In the genomic region with DNA sequence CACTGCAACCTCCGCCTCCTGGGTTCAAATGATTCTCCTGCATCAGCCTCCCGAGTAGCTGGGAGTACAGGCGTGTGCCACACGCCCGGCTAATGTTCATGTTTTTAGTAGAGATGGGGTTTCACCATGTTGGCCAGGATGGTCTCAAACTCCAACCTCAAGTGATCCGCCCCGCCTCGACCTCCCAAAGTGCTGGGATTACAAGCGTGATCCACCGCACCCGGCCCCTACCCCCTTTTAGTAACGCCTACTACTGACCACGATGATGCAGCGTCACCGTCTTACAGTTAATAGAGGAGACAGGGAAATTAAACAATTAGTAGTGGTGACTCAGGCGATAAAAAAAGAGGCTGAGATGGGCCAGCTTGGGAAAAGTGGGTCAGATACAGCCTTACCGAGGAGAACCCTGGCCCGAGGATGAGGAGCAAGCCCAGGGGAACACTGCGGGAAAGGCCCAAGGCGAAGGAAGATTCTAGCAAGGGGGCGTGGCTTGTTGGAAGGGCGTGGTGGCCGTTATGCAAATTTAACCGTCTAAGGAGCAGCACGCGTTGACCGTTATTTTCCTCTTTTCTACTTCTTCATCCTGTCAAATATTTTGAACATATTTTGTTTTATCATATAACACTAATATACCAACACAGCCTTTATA, we compare ENCODE assay signal across 1 cellular context.
TF ChIP-seq lines count a peak whose summit lies in the region.

No MANE protein-coding gene starts in this region.

TF ChIP-seq in H1, 55 proteins besides CTCF, POLR2A, EP300 and RAD21:
- TF ChIP-seq, protein P1, sequence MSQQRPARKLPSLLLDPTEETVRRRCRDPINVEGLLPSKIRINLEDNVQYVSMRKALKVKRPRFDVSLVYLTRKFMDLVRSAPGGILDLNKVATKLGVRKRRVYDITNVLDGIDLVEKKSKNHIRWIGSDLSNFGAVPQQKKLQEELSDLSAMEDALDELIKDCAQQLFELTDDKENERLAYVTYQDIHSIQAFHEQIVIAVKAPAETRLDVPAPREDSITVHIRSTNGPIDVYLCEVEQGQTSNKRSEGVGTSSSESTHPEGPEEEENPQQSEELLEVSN (IDR thresholded peaks at IDR 0.05), result no peak
- no peak for TF ChIP-seq CEBPB (IDR thresholded peaks at IDR 0.05; ENCODE audit: low read depth, low read length)
- no peak for TF ChIP-seq SP2 (IDR thresholded peaks at IDR 0.05; ENCODE audit: low read length)
- no peak for TF ChIP-seq MAFK (IDR thresholded peaks at IDR 0.05; ENCODE audit: low read depth, low read length)
- TF ChIP-seq EGR1 (IDR thresholded peaks at IDR 0.05; ENCODE audit: borderline replicate concordance, low read depth, low read length), result no peak
- TF ChIP-seq BACH1 (IDR thresholded peaks at IDR 0.05; ENCODE audit: low read length), result no peak
- TF ChIP-seq YY1 (IDR thresholded peaks at IDR 0.05; ENCODE audit: low read depth, low read length), result no peak
- TF ChIP-seq, protein P2, sequence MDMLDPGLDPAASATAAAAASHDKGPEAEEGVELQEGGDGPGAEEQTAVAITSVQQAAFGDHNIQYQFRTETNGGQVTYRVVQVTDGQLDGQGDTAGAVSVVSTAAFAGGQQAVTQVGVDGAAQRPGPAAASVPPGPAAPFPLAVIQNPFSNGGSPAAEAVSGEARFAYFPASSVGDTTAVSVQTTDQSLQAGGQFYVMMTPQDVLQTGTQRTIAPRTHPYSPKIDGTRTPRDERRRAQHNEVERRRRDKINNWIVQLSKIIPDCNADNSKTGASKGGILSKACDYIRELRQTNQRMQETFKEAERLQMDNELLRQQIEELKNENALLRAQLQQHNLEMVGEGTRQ (IDR thresholded peaks at IDR 0.05; ENCODE audit: low read length), result no peak
- TF ChIP-seq CBX8 (IDR thresholded peaks at IDR 0.05; ENCODE audit: borderline replicate concordance, low read depth, low read length), result no peak
- TF ChIP-seq GABPA (IDR thresholded peaks at IDR 0.05; ENCODE audit: borderline replicate concordance, insufficient read depth, low read length), result no peak
- no peak for TF ChIP-seq TAF7 (optimal IDR thresholded peaks at IDR 0.05; ENCODE audit: borderline replicate concordance, low read depth, low read length)
- TF ChIP-seq CREB1 (IDR thresholded peaks at IDR 0.05), result no peak
- TF ChIP-seq, protein P3, sequence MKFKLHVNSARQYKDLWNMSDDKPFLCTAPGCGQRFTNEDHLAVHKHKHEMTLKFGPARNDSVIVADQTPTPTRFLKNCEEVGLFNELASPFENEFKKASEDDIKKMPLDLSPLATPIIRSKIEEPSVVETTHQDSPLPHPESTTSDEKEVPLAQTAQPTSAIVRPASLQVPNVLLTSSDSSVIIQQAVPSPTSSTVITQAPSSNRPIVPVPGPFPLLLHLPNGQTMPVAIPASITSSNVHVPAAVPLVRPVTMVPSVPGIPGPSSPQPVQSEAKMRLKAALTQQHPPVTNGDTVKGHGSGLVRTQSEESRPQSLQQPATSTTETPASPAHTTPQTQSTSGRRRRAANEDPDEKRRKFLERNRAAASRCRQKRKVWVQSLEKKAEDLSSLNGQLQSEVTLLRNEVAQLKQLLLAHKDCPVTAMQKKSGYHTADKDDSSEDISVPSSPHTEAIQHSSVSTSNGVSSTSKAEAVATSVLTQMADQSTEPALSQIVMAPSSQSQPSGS (IDR thresholded peaks at IDR 0.05; ENCODE audit: low read length), result no peak
- no peak for TF ChIP-seq HDAC6 (IDR thresholded peaks at IDR 0.05; ENCODE audit: low read depth, low read length)
- no peak for TF ChIP-seq SIRT6 (IDR thresholded peaks at IDR 0.05; ENCODE audit: low read length)
- TF ChIP-seq BCL11A (IDR thresholded peaks at IDR 0.05; ENCODE audit: low read depth in 2 of 2, low read length in 2 of 2), result no peak
- no peak for TF ChIP-seq KDM1A (IDR thresholded peaks at IDR 0.05; ENCODE audit: borderline replicate concordance, low read length)
- no peak for TF ChIP-seq JUND (IDR thresholded peaks at IDR 0.05; ENCODE audit: low read length)
